29 cellular contexts compared by ENCODE assay signal in the genomic region with DNA sequence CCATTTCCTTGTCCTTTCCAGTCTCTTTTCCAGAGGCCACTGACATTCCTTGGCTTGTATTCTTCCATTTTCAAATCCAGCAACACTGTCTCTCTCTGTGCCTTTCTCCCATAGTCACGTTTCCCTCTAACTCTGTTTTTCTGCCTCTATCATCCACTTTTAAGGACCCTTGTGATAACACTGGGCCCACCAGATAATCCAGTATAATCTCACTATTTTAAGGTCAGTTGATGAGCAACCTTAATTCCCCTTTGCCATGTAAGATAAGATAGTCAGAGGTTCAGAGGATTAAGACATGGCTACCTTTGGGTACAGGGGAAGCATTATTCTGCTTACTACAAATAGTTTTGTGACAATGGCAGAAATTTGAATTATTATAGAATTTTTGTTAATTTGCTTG.
"Had no signal": no experiment of that assay in that cellular context is flagged by ENCODE, and none has a peak within 500 bp of the region (broad histone marks: within the 10 kb centered on the region; RNA-seq: fewer than 3 reads in every experiment).

No MANE protein-coding gene starts in this region.

- H3K36me3 ChIP-seq: breast epithelium, cardiac muscle cell, colonic mucosa, gastrocnemius medialis had no signal

- H3K27ac ChIP-seq: ascending aorta, breast epithelium, cardiac muscle cell, colonic mucosa, esophagus muscularis mucosa, foreskin keratinocyte, VCaP had no signal

- H3K27me3 Mint-ChIP-seq: activated CD8-positive, alpha-beta T cell treated with anti-CD3 and anti-CD28 coated beads for 36 hours; activated naive CD8-positive, alpha-beta T cell treated with anti-CD3 and anti-CD28 coated beads, Interleukin-2, amount 10 ng/mL, durations not matched to agents 7 days and 5 days; brain had no signal

- H3K4me3 ChIP-seq: ascending aorta, breast epithelium, cardiac muscle cell, colonic mucosa, dorsolateral prefrontal cortex, esophagus muscularis mucosa, gastrocnemius medialis, heart right ventricle had no signal

- H3K27me3 ChIP-seq: ascending aorta, breast epithelium, cardiac muscle cell, colonic mucosa, dorsolateral prefrontal cortex, esophagus muscularis mucosa, foreskin keratinocyte, gastrocnemius medialis, heart right ventricle had no signal

- H3K27ac Mint-ChIP-seq: activated CD8-positive, alpha-beta T cell treated with anti-CD3 and anti-CD28 coated beads for 36 hours; activated naive CD4-positive, alpha-beta T cell treated with anti-CD3 and anti-CD28 coated beads, Interleukin-2, amount 10 ng/mL, durations not matched to agents 7 days and 5 days; activated naive CD4-positive, alpha-beta T cell treated with anti-CD3 and anti-CD28 coated beads, Interleukin-2, amount 50 U/mL, for 72 hours; activated naive CD8-positive, alpha-beta T cell treated with anti-CD3 and anti-CD28 coated beads, Interleukin-2, amount 10 ng/mL, durations not matched to agents 7 days and 5 days; activated T-helper 2 cell treated with anti-CD3 and anti-CD28 coated beads, Interferon-gamma antibody, Interleukin-2, Interleukin-4, amounts not matched to agents 10 μg/mL and 5 μg/mL and 100 μg/mL, durations not matched to agents 14 hours and 24 hours and 36 hours; brain; endodermal cell; WTC11 had no signal

- DNase-seq: activated CD4-positive, alpha-beta T cell treated with anti-CD3 and anti-CD28 coated beads for 48 hours; activated CD4-positive, alpha-beta T cell treated with anti-CD3 and anti-CD28 coated beads, Interleukin-2, amount 50 U/mL, for 1 hour; activated CD4-positive, alpha-beta T cell treated with anti-CD3 and anti-CD28 coated beads, Interleukin-2, amount 50 U/mL, for 48 hours; activated CD8-positive, alpha-beta memory T cell treated with anti-CD3 and anti-CD28 coated beads for 24 hours; activated CD8-positive, alpha-beta T cell treated with anti-CD3 and anti-CD28 coated beads for 36 hours; activated effector memory CD4-positive, alpha-beta T cell treated with anti-CD3 and anti-CD28 coated beads, Interleukin-2, amount 50 U/mL, for 16 hours; activated naive CD4-positive, alpha-beta T cell treated with anti-CD3 and anti-CD28 coated beads, Interleukin-2, amount 10 ng/mL, durations not matched to agents 7 days and 5 days; activated naive CD8-positive, alpha-beta T cell treated with anti-CD3 and anti-CD28 coated beads, Interleukin-2, amount 10 ng/mL, durations not matched to agents 7 days and 5 days; activated T-cell treated with anti-CD3 and anti-CD28 coated beads, Interleukin-2, amount 50 U/mL, for 4 hours; central memory CD4-positive, alpha-beta T cell; cerebellar nuclear complex; colonic mucosa; dorsolateral prefrontal cortex; effector memory CD4-positive, alpha-beta T cell; endodermal cell; foreskin keratinocyte; gastrocnemius medialis; glutamatergic neuron; heart right ventricle; T-helper 2 cell had no signal

- H3K9me3 Mint-ChIP-seq: activated CD8-positive, alpha-beta T cell treated with anti-CD3 and anti-CD28 coated beads for 36 hours; activated naive CD4-positive, alpha-beta T cell treated with anti-CD3 and anti-CD28 coated beads, Interleukin-2, amount 10 ng/mL, durations not matched to agents 7 days and 5 days; activated naive CD4-positive, alpha-beta T cell treated with anti-CD3 and anti-CD28 coated beads, Interleukin-2, amount 50 U/mL, for 72 hours; activated naive CD8-positive, alpha-beta T cell treated with anti-CD3 and anti-CD28 coated beads, Interleukin-2, amount 10 ng/mL, durations not matched to agents 7 days and 5 days; activated T-cell treated with anti-CD3 and anti-CD28 coated beads, Interleukin-2, amount 50 U/mL, for 4 hours; activated T-helper 2 cell treated with anti-CD3 and anti-CD28 coated beads, Interferon-gamma antibody, Interleukin-2, Interleukin-4, amounts not matched to agents 10 μg/mL and 5 μg/mL and 100 μg/mL, durations not matched to agents 14 hours and 24 hours and 36 hours; brain; endodermal cell; WTC11 had no signal

- H3K4me1 ChIP-seq: breast epithelium, colonic mucosa, foreskin keratinocyte had no signal

- H3K4me1 Mint-ChIP-seq: WTC11 had no signal

- H3K9me3 ChIP-seq: ascending aorta, breast epithelium, colonic mucosa, esophagus muscularis mucosa, gastrocnemius medialis, heart right ventricle had no signal

- H3K36me3 Mint-ChIP-seq: activated naive CD4-positive, alpha-beta T cell treated with anti-CD3 and anti-CD28 coated beads, Interleukin-2, amount 10 ng/mL, durations not matched to agents 7 days and 5 days; activated naive CD4-positive, alpha-beta T cell treated with anti-CD3 and anti-CD28 coated beads, Interleukin-2, amount 50 U/mL, for 72 hours; activated naive CD8-positive, alpha-beta T cell treated with anti-CD3 and anti-CD28 coated beads, Interleukin-2, amount 10 ng/mL, durations not matched to agents 7 days and 5 days; WTC11 had no signal

- H3K4me3 Mint-ChIP-seq: activated CD8-positive, alpha-beta T cell treated with anti-CD3 and anti-CD28 coated beads for 36 hours; activated naive CD4-positive, alpha-beta T cell treated with anti-CD3 and anti-CD28 coated beads, Interleukin-2, amount 10 ng/mL, durations not matched to agents 7 days and 5 days; activated naive CD8-positive, alpha-beta T cell treated with anti-CD3 and anti-CD28 coated beads, Interleukin-2, amount 10 ng/mL, durations not matched to agents 7 days and 5 days; activated T-cell treated with anti-CD3 and anti-CD28 coated beads, Interleukin-2, amount 50 U/mL, for 4 hours; brain; endodermal cell; WTC11 had no signal

- ATAC-seq: activated CD8-positive, alpha-beta T cell treated with anti-CD3 and anti-CD28 coated beads for 36 hours; activated naive CD4-positive, alpha-beta T cell treated with anti-CD3 and anti-CD28 coated beads, Interleukin-2, amount 50 U/mL, for 72 hours; activated T-cell treated with anti-CD3 and anti-CD28 coated beads, Interleukin-2, amount 50 U/mL, for 4 hours; foreskin keratinocyte; gastrocnemius medialis; heart right ventricle; WTC11 had no signal
